Comparison of ENCODE assay signal across 9 cellular contexts in genomic region chr2:128727914-128728313, GRCh38.
A peak's percentile ranks its signal among the peaks of the same experiment; 100 is the strongest.
DNase-seq lines count a peak whose midpoint lies in the region; ATAC-seq, FAIRE-seq and TF ChIP-seq lines count a peak whose summit lies in the region.
"Had no signal": no experiment of that assay in that cellular context is flagged by ENCODE, and none has a peak within 500 bp of the region (broad histone marks: within the 10 kb centered on the region; RNA-seq: fewer than 3 reads in every experiment).

No MANE protein-coding gene starts in this region.

- no peak for TF ChIP-seq POLR2A in heart left ventricle (IDR thresholded peaks at IDR 0.05)

- H3K27ac ChIP-seq in AG04450 (ENCODE audit: low read depth, low read length) (no peak overlapping the region), heart left ventricle (no peak overlapping the region)
- H3K27ac ChIP-seq: colonic mucosa had no signal

- H3K4me3 ChIP-seq in AG04450 (ENCODE audit: low read depth, low read length) (no peak overlapping the region), epithelial cell of esophagus (ENCODE audit: low read length) (no peak overlapping the region), heart left ventricle (no peak overlapping the region)
- H3K4me3 ChIP-seq: colonic mucosa had no signal

- TF ChIP-seq CTCF in AG04450 (IDR thresholded peaks at IDR 0.05; ENCODE audit: low read depth, low read length) (no peak), epithelial cell of esophagus (IDR thresholded peaks at IDR 0.05; ENCODE audit: insufficient read depth, low read depth, low read length, missing control alignments) (no peak), heart left ventricle (IDR thresholded peaks at IDR 0.05) (no peak)

- ATAC-seq in GM21367 (IDR thresholded peaks at IDR 0.05; ENCODE audit: unreplicated experiment) = peak; percentile 48
- ATAC-seq in HG03469 (IDR thresholded peaks at IDR 0.05; ENCODE audit: unreplicated experiment) = no peak
- ATAC-seq in heart left ventricle = no peak
- ATAC-seq in GM21723 (IDR thresholded peaks at IDR 0.05; ENCODE audit: unreplicated experiment) = no peak

- POLR2A ChIA-PET in AG04450 (lab: Yijun Ruan, JAX) = interaction anchor here (1.0 kb wide), 1 partner anchor 379 kb away, joined by 3 read pairs; no protein-coding TSS in a partner anchor

- CTCF ChIA-PET in AG04450 (lab: Charles Lee) = interaction anchor here (1.0 to 2.5 kb wide), 3 partner anchors 9 to 406 kb away, joined by 8 to 9 read pairs (median 8); no protein-coding TSS in a partner anchor

- H3K36me3 ChIP-seq in heart left ventricle = no peaks in the 10 kb centered on the region
- H3K36me3 ChIP-seq: colonic mucosa had no signal

- peaks cover 4% of the 10 kb centered on the region for H3K9me3 ChIP-seq in AG04450 (ENCODE audit: control insufficient read depth, insufficient read depth, low read length)
- H3K9me3 ChIP-seq in heart left ventricle = peaks cover 0 to 22% (median 4%) of the 10 kb centered on the region in 12 donors
- H3K9me3 ChIP-seq: colonic mucosa had no signal

- DNase-seq in AG04450 (ENCODE audit: low read depth, low spot score) (peak; percentile 69), HTR-8/SVneo (ENCODE audit: insufficient read length, low spot score) (peak; percentile 53), epithelial cell of esophagus (ENCODE audit: low read depth) (peak; percentile 73), medulla oblongata (ENCODE audit: extremely low spot score) (no peak), heart left ventricle (no peak)
- DNase-seq: colonic mucosa had no signal

- intact Hi-C loops in heart left ventricle (cut with DNase I) = no loop called here

- WGBS in heart left ventricle, 4 donors = 84 to 93% (median 91%) methylated on average over 2 of the region's 2 CpGs

- no peaks in the 10 kb centered on the region for H3K4me1 ChIP-seq in heart left ventricle
- H3K4me1 ChIP-seq: colonic mucosa had no signal

- H3K27me3 ChIP-seq in AG04450 (ENCODE audit: control insufficient read depth, insufficient read depth, low read length) (peaks cover 8% of the 10 kb centered on the region), heart left ventricle (peaks cover 0 to 6% (median 0%) of the 10 kb centered on the region in 9 donors)
- H3K27me3 ChIP-seq: colonic mucosa had no signal

- FAIRE-seq in HTR-8/SVneo (lab: Jason Lieb, UNC) = peak; percentile 49

Comparison
In these comparisons a context has a peak if more than half of its experiments do, and no peak if none do; other contexts are left out.
1. DNase-seq: peak in AG04450 (single experiment), HTR-8/SVneo (single experiment) and epithelial cell of esophagus (single experiment); none in medulla oblongata (single experiment) and heart left ventricle (0 of 5).